Comparison of ENCODE assay signal across 8 cellular contexts in genomic region chr6:80105972-80106417, GRCh38. TPM values are rescaled to one million over a fixed set of nuclear protein-coding genes. Genes with fewer than 3 reads are reported as not detected.
DNase-seq lines count a peak whose midpoint lies in the region; ATAC-seq and TF ChIP-seq lines count a peak whose summit lies in the region.

No MANE protein-coding gene starts in this region.

- CTCF ChIA-PET in activated B cell treated with CpG ODN at 0.5 μM for 24 hours (lab: Charles Lee) = interaction anchor here (0.9 kb wide), 1 partner anchor 1648 kb away, joined by 3 read pairs; no protein-coding TSS in a partner anchor

- H3K9me3 Mint-ChIP-seq in activated B cell treated with CpG ODN at 0.5 μM for 24 hours (no peaks in the 10 kb centered on the region), immature natural killer cell (no peaks in the 10 kb centered on the region)

- no peak for TF ChIP-seq CTCF in GM12864 (IDR thresholded peaks at IDR 0.05; ENCODE audit: low read depth, low read length, missing control alignments)
- no peak for TF ChIP-seq CTCF in activated B cell treated with CpG ODN at 0.5 μM for 24 hours (IDR thresholded peaks at IDR 0.05)
- TF ChIP-seq CTCF in transverse colon (IDR thresholded peaks at IDR 0.05) = no peak

- ATAC-seq in HG02588 (IDR thresholded peaks at IDR 0.05; ENCODE audit: unreplicated experiment) (peak; percentile 7), activated B cell treated with CpG ODN at 0.5 μM for 24 hours (ENCODE audit: low read depth) (no peak)

- H3K27me3 Mint-ChIP-seq in activated B cell treated with CpG ODN at 0.5 μM for 24 hours = peaks cover 8% of the 10 kb centered on the region
- peaks cover 6 to 10% (median 9%) of the 10 kb centered on the region in 3 donors for H3K27me3 Mint-ChIP-seq in immature natural killer cell (ENCODE audit: low read depth in 3 of 3)

- intact Hi-C loops in activated B cell treated with CpG ODN at 0.5 μM for 24 hours (cut with micrococcal nuclease) = loop anchor here (1.0 to 2.0 kb wide), 8 partner anchors 59 to 1646 kb away; partner anchors contain the start of genes HMGN3, IRAK1BP1, LCA5 and PHIP
- intact Hi-C loops in transverse colon (cut with DNase I; ENCODE audit: low total_unique reads) = loop anchor here (10.0 kb wide), 1 partner anchor 1649 kb away; the partner anchor contains the start of gene TENT5A

- no peak for DNase-seq in GM12864 (ENCODE audit: low read depth)
- DNase-seq in activated B cell treated with CpG ODN at 0.5 μM for 24 hours = no peak
- no peak for DNase-seq in immature natural killer cell
- no peak for DNase-seq in transverse colon
- no peak for DNase-seq in AG08396 (ENCODE audit: low spot score)
- DNase-seq in NCI-H2196 (lab: John Stamatoyannopoulos, UW; ENCODE audit: unreplicated experiment) = no peak
- DNase-seq in stimulated activated CD4-positive, alpha-beta T cell treated with anti-CD3 and anti-CD28 coated beads, Interleukin-4, amount 100 ng/mL, for 1 hour = no peak

- TF ChIP-seq POLR2A in transverse colon (IDR thresholded peaks at IDR 0.05) = no peak

- H3K36me3 Mint-ChIP-seq in activated B cell treated with CpG ODN at 0.5 μM for 24 hours (ENCODE audit: low read depth) (peaks cover 4% of the 10 kb centered on the region), immature natural killer cell (no peaks in the 10 kb centered on the region)

- no peaks in the 10 kb centered on the region for H3K9me3 ChIP-seq in transverse colon

- H3K4me1 Mint-ChIP-seq in activated B cell treated with CpG ODN at 0.5 μM for 24 hours (peaks cover 18% of the 10 kb centered on the region), immature natural killer cell (peaks cover 17 to 32% of the 10 kb centered on the region in 2 donors)

- POLR2A ChIA-PET in activated B cell treated with CpG ODN at 0.5 μM for 24 hours (lab: Charles Lee) = interaction anchor here (0.5 to 1.4 kb wide), 9 partner anchors 8 to 1647 kb away, joined by 3 to 10 read pairs (median 4); partner anchors contain the start of genes PHIP, TENT5A and TTK

- no peaks in the 10 kb centered on the region for H3K36me3 ChIP-seq in transverse colon

- 1 to 2% methylated on average over 4 to 6 of the region's 6 CpGs for WGBS in transverse colon (ENCODE audit: low coverage in 1 of 2), 2 donors

- H3K27me3 ChIP-seq in transverse colon = no peaks in the 10 kb centered on the region

- H3K4me3 Mint-ChIP-seq in activated B cell treated with CpG ODN at 0.5 μM for 24 hours (peak overlapping the region; percentile 91), immature natural killer cell (peak overlapping the region; percentile 86 to 93 (median 88))

- H3K27ac ChIP-seq in transverse colon = peak overlapping the region; percentile 92 to 94 (median 94)

- no peak for TF ChIP-seq EP300 in transverse colon (IDR thresholded peaks at IDR 0.05; ENCODE audit: low read depth)

- in situ Hi-C loops in transverse colon (cut with MboI; ENCODE audit: low pct_ligation_motif_present in 1 of 4, low pct_unique_long_range_greater_than_20kb in 1 of 4, low sequenced_read_pairs in 3 of 4) = no loop called here

- peak overlapping the region; percentile 43 for H3K4me3 ChIP-seq in GM12864 (ENCODE audit: low read depth, low read length)
- H3K4me3 ChIP-seq in transverse colon = peak overlapping the region in 3 of 4 donors; percentile 89 to 98 (median 91)

- H3K4me1 ChIP-seq in transverse colon = peaks cover 7 to 20% (median 8%) of the 10 kb centered on the region in 4 donors

- peak overlapping the region; percentile 85 for H3K27ac Mint-ChIP-seq in activated B cell treated with CpG ODN at 0.5 μM for 24 hours
- peak overlapping the region; percentile 60 to 88 (median 78) for H3K27ac Mint-ChIP-seq in immature natural killer cell

RNA-seq across cellular contexts. Expression of gene BCKDHB, which starts 0.5 kb away (rescaled TPM):
- total RNA-seq in activated B cell treated with CpG ODN at 0.5 μM for 24 hours = 16.6 and 17.0 TPM in 2 replicates
- polyA plus RNA-seq in immature natural killer cell = 10 to 100 TPM; 14.8 to 36.7 (median 18.2) TPM
- total RNA-seq in transverse colon = 10 to 100 TPM; 10.9 to 32.9 (median 29.7) TPM
